ENCODE assay signal across 24 cellular contexts in the genomic region with DNA sequence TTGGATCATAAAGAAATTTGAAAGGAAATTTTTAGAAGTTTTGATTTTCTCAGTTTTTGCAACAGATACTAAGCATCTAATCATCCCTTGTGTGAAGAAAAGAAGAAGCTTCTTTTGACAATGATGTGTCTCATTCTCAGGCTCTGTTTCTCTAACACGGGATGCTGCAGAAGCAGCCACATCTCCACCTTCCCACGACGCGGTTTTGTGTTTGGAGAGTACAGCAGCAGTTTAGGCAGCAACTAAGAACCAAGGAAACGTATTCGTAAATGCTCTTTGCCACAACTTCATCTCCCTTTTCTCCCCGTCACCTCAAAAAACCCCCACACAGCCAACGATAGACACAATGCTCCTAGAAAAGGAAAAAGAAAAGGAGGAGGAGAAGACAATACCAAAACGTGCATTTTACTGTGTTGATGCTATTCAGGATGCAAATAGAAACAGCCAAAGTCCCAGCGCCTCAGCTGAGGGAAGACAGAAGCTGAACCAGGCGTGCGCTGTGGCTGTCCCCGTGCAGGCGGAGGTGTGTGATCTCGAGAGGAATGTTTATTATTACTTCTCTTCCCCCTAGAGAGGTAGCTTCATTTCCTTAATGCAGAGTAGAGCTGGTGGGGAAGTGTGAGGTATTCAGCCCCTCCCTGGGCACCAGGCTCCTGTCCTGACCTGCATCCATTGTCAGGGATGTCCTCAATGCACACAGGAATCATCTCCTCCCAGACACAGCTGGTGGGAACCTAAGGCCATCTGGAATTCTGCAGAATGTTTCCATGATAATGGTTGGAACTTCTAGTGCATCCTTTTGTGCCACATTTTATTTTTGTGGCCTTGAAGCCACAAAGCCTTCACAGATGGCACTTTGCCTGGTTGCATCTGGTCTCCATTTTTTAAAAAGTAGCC.
DNase-seq lines count a peak whose midpoint lies in the region; ATAC-seq, FAIRE-seq and TF ChIP-seq lines count a peak whose summit lies in the region.
"Had no signal": no experiment of that assay in that cellular context is flagged by ENCODE, and none has a peak within 500 bp of the region (broad histone marks: within the 10 kb centered on the region; RNA-seq: fewer than 3 reads in every experiment).

No MANE protein-coding gene starts in this region.

- H3K27ac Mint-ChIP-seq in activated T-cell treated with anti-CD3 and anti-CD28 coated beads, Interleukin-2, amount 50 U/mL, for 24 hours, result no peak overlapping the region
- peak overlapping the region; percentile 73 for H3K27ac Mint-ChIP-seq in stimulated activated memory B cell treated with anti-CD40 and anti-IgM and Interleukin-4, amounts not matched to agents 10 μg/mL and 1 μg/mL and 100 μg/mL, for 72 hours

- H2BK5ac ChIP-seq in H1 (ENCODE audit: low read depth, low read length), result no peak overlapping the region

- TF ChIP-seq CTCF in WI38 (IDR thresholded peaks at IDR 0.05; ENCODE audit: low read depth, low read length) (no peak), H1 (IDR thresholded peaks at IDR 0.05; ENCODE audit: control extremely low read depth in 1 of 3, insufficient read depth in 1 of 3, low read depth in 1 of 3, low read length in 3 of 3) (no peak), GM20000 (IDR thresholded peaks at IDR 0.05; ENCODE audit: extremely low read depth, missing control alignments) (no peak), hepatocyte (IDR thresholded peaks at IDR 0.05; ENCODE audit: poor library complexity) (no peak)

- FAIRE-seq in H1 (lab: Jason Lieb, UNC), result no peak
- FAIRE-seq: A204.1, colon, endometrium had no signal

- H3K9ac ChIP-seq in H1 (replicated peaks in 1 of 4; ENCODE audit: extremely low read depth in 1 of 4, low read depth in 3 of 4, low read length in 3 of 4), result no peak overlapping the region

- no peak for TF ChIP-seq POLR2A in H1 (IDR thresholded peaks at IDR 0.05; ENCODE audit: control extremely low read depth in 1 of 2, low read depth in 2 of 2, low read length in 2 of 2)

- no peak overlapping the region for H4K8ac ChIP-seq in H1 (ENCODE audit: extremely low read depth, insufficient read depth, low read length)

- no peak overlapping the region for H4K91ac ChIP-seq in H1 (replicated peaks; ENCODE audit: insufficient read length, low read length)

- H3K79me2 ChIP-seq in H1 (ENCODE audit: control insufficient read depth in 1 of 2, insufficient read depth in 2 of 2, low read length in 2 of 2) (no peaks in the 10 kb centered on the region), hepatocyte (no peaks in the 10 kb centered on the region)

- no peak for DNase-seq in activated T-cell treated with anti-CD3 and anti-CD28 coated beads, Interleukin-2, amount 50 U/mL, for 4 hours
- DNase-seq in activated T-cell treated with anti-CD3 and anti-CD28 coated beads, Interleukin-2, amount 50 U/mL, for 24 hours, result no peak
- no peak for DNase-seq in H1 (ENCODE audit: low read depth in 1 of 2, low spot score in 2 of 2)
- DNase-seq in GM20000 (ENCODE audit: low spot score), result no peak
- DNase-seq in hepatocyte (ENCODE audit: low spot score), result no peak
- DNase-seq: activated CD4-positive, alpha-beta T cell treated with anti-CD3 and anti-CD28 coated beads for 4 hours; activated naive CD4-positive, alpha-beta T cell; C1 segment of cervical spinal cord; islet precursor cell; Kasumi-1; lower lobe of right lung; NCI-H1048; NCI-H2029; NCI-H446; sigmoid colon; stimulated activated CD4-positive, alpha-beta T cell treated with anti-CD3 and anti-CD28 coated beads, Interleukin-1b, Interleukin-23, amount 100 ng/mL, for 48 hours; upper lobe of right lung had no signal

- H4K20me1 ChIP-seq in H1 (replicated peaks in 1 of 2; ENCODE audit: control insufficient read depth in 1 of 2, insufficient read depth in 2 of 2, low read length in 2 of 2) (no peaks in the 10 kb centered on the region), hepatocyte (ENCODE audit: insufficient read depth, poor library complexity, severe bottlenecking) (no peaks in the 10 kb centered on the region)

- H3K4me2 ChIP-seq in H1 (ENCODE audit: insufficient read depth in 1 of 2, low read depth in 2 of 2, low read length in 2 of 2), result peak overlapping the region in 1 of 2 experiments; percentile 26; a peak in 3 of 4 replicates
- no peak overlapping the region for H3K4me2 ChIP-seq in hepatocyte

- no peak for TF ChIP-seq RAD21 in H1 (IDR thresholded peaks at IDR 0.05 in 1 of 2, conservative IDR thresholded peaks at IDR 0.05 in 1 of 2; ENCODE audit: low read depth in 2 of 2, low read length in 2 of 2)

- ATAC-seq in activated T-cell treated with anti-CD3 and anti-CD28 coated beads, Interleukin-2, amount 50 U/mL, for 4 hours, result no peak
- peak; percentile 61 for ATAC-seq in stimulated activated memory B cell treated with anti-CD40 and anti-IgM and Interleukin-4, amounts not matched to agents 10 μg/mL and 1 μg/mL and 100 μg/mL, for 72 hours
- no peak for ATAC-seq in activated CD4-positive, CD25-positive, alpha-beta regulatory T cell treated with anti-CD3 and anti-CD28 coated beads, Interleukin-2, amount 50 U/mL, for 24 hours
- ATAC-seq: lower lobe of right lung, upper lobe of right lung had no signal

- CTCF ChIA-PET in H1 (lab: Charles Lee; ENCODE audit: partially characterized antibody), result interaction anchor here (1.2 kb wide), 1 partner anchor 805 kb away, joined by 5 read pairs; no protein-coding TSS in a partner anchor

- POLR2A ChIA-PET in H1 (lab: Charles Lee; ENCODE audit: partially characterized antibody), result no interaction called here

- no peaks in the 10 kb centered on the region for H3K9me2 ChIP-seq in hepatocyte (replicated peaks; ENCODE audit: insufficient read depth)

- H3K36me3 ChIP-seq in H1 (ENCODE audit: control insufficient read depth in 2 of 4, insufficient read depth in 4 of 4, low read length in 3 of 4) (no peaks in the 10 kb centered on the region), hepatocyte (replicated peaks; ENCODE audit: insufficient read depth, low read depth) (no peaks in the 10 kb centered on the region)
- H3K36me3 ChIP-seq: lower lobe of right lung, sigmoid colon, upper lobe of right lung had no signal

- peaks cover 30% of the 10 kb centered on the region for H3K4me1 Mint-ChIP-seq in activated T-cell treated with anti-CD3 and anti-CD28 coated beads, Interleukin-2, amount 50 U/mL, for 4 hours (ENCODE audit: low read depth)
- peaks cover 36% of the 10 kb centered on the region for H3K4me1 Mint-ChIP-seq in activated T-cell treated with anti-CD3 and anti-CD28 coated beads, Interleukin-2, amount 50 U/mL, for 24 hours (ENCODE audit: low read depth)
- H3K4me1 Mint-ChIP-seq in stimulated activated memory B cell treated with anti-CD40 and anti-IgM and Interleukin-4, amounts not matched to agents 10 μg/mL and 1 μg/mL and 100 μg/mL, for 72 hours, result peaks cover 31% of the 10 kb centered on the region

- H2BK15ac ChIP-seq in H1 (ENCODE audit: low read length), result 0 out of 2 replicates have a peak overlapping the region, but pooled peaks have one; percentile 18

- H2BK12ac ChIP-seq in H1 (ENCODE audit: low read depth, low read length), result no peak overlapping the region

- no peaks in the 10 kb centered on the region for H3K27me3 ChIP-seq in H1 (replicated peaks in 1 of 4; ENCODE audit: control insufficient read depth in 3 of 4, extremely low read depth in 1 of 4, insufficient read depth in 3 of 4, low read length in 3 of 4)
- H3K27me3 ChIP-seq in hepatocyte, result no peaks in the 10 kb centered on the region
- H3K27me3 ChIP-seq: sigmoid colon, upper lobe of right lung had no signal

- H3K4ac ChIP-seq in H1 (replicated peaks; ENCODE audit: insufficient read length, low read depth, low read length), result no peak overlapping the region

- peak overlapping the region; percentile 50 for H3K4me3 Mint-ChIP-seq in activated T-cell treated with anti-CD3 and anti-CD28 coated beads, Interleukin-2, amount 50 U/mL, for 4 hours
- H3K4me3 Mint-ChIP-seq in activated T-cell treated with anti-CD3 and anti-CD28 coated beads, Interleukin-2, amount 50 U/mL, for 24 hours, result no peak overlapping the region
- peak overlapping the region; percentile 58 for H3K4me3 Mint-ChIP-seq in stimulated activated memory B cell treated with anti-CD40 and anti-IgM and Interleukin-4, amounts not matched to agents 10 μg/mL and 1 μg/mL and 100 μg/mL, for 72 hours

- no peaks in the 10 kb centered on the region for H3K79me1 ChIP-seq in H1 (ENCODE audit: low read depth, low read length)

- no peaks in the 10 kb centered on the region; the same call in 1 of the 2 replicates for H3K23me2 ChIP-seq in H1 (ENCODE audit: low read depth, low read length)

- H3K27ac ChIP-seq in H1 (ENCODE audit: low read depth, low read length), result no peak overlapping the region
- H3K27ac ChIP-seq in hepatocyte, result no peak overlapping the region
- H3K27ac ChIP-seq: lower lobe of right lung, sigmoid colon, SK-N-MC, upper lobe of right lung had no signal

- H3K27me3 Mint-ChIP-seq in activated T-cell treated with anti-CD3 and anti-CD28 coated beads, Interleukin-2, amount 50 U/mL, for 4 hours (ENCODE audit: low read depth), result no peaks in the 10 kb centered on the region
- no peaks in the 10 kb centered on the region for H3K27me3 Mint-ChIP-seq in activated T-cell treated with anti-CD3 and anti-CD28 coated beads, Interleukin-2, amount 50 U/mL, for 24 hours
- no peaks in the 10 kb centered on the region for H3K27me3 Mint-ChIP-seq in stimulated activated memory B cell treated with anti-CD40 and anti-IgM and Interleukin-4, amounts not matched to agents 10 μg/mL and 1 μg/mL and 100 μg/mL, for 72 hours

- H3K56ac ChIP-seq in H1 (replicated peaks; ENCODE audit: insufficient read length, low read depth, low read length), result no peak overlapping the region

- H2AK5ac ChIP-seq in H1 (ENCODE audit: low read depth, low read length), result no peak overlapping the region

- WGBS in H1 (ENCODE audit: extremely low coverage in 1 of 2, insufficient coverage in 1 of 2, insufficient read length in 1 of 2, insufficient replicate concordance in 2 of 2, low coverage in 1 of 2, low lambda C conversion rate in 2 of 2, missing lambda C conversion rate in 1 of 2), 2 experiments, result 76% methylated on average over 15 of the region's 15 CpGs; no CpG with 5 or more reads in 1 of the 2 experiments
- 73% methylated on average over 15 of the region's 15 CpGs for WGBS in hepatocyte (ENCODE audit: low lambda C conversion rate, missing lambda C conversion rate)

- no peak overlapping the region for H2BK20ac ChIP-seq in H1 (ENCODE audit: low read length)

- no peak for TF ChIP-seq EP300 in H1 (IDR thresholded peaks at IDR 0.05; ENCODE audit: borderline replicate concordance in 1 of 2, low read depth in 2 of 2, low read length in 2 of 2)

- H3K18ac ChIP-seq in H1 (ENCODE audit: extremely low read depth, low read length), result no peak overlapping the region; the same call in 1 of the 2 replicates

- H3K9me3 Mint-ChIP-seq in activated T-cell treated with anti-CD3 and anti-CD28 coated beads, Interleukin-2, amount 50 U/mL, for 4 hours, result no peaks in the 10 kb centered on the region
- no peaks in the 10 kb centered on the region for H3K9me3 Mint-ChIP-seq in activated T-cell treated with anti-CD3 and anti-CD28 coated beads, Interleukin-2, amount 50 U/mL, for 24 hours
- no peaks in the 10 kb centered on the region for H3K9me3 Mint-ChIP-seq in stimulated activated memory B cell treated with anti-CD40 and anti-IgM and Interleukin-4, amounts not matched to agents 10 μg/mL and 1 μg/mL and 100 μg/mL, for 72 hours

- H2BK120ac ChIP-seq in H1 (replicated peaks; ENCODE audit: low read depth, low read length), result no peak overlapping the region

- H3K9me3 ChIP-seq in H1 (ENCODE audit: insufficient read depth in 2 of 2, low read depth in 1 of 2, low read length in 1 of 2), result no peaks in the 10 kb centered on the region
- H3K9me3 ChIP-seq in hepatocyte (ENCODE audit: low read depth), result no peaks in the 10 kb centered on the region
- H3K9me3 ChIP-seq: lower lobe of right lung, sigmoid colon, upper lobe of right lung had no signal

- no peak overlapping the region for H3K23ac ChIP-seq in H1 (ENCODE audit: insufficient read length)

- H3K36me3 Mint-ChIP-seq in activated T-cell treated with anti-CD3 and anti-CD28 coated beads, Interleukin-2, amount 50 U/mL, for 4 hours (ENCODE audit: insufficient read depth), result no peaks in the 10 kb centered on the region
- H3K36me3 Mint-ChIP-seq in activated T-cell treated with anti-CD3 and anti-CD28 coated beads, Interleukin-2, amount 50 U/mL, for 24 hours (ENCODE audit: low read depth), result no peaks in the 10 kb centered on the region
- H3K36me3 Mint-ChIP-seq in stimulated activated memory B cell treated with anti-CD40 and anti-IgM and Interleukin-4, amounts not matched to agents 10 μg/mL and 1 μg/mL and 100 μg/mL, for 72 hours, result no peaks in the 10 kb centered on the region

- no peak overlapping the region for H4K5ac ChIP-seq in H1 (ENCODE audit: insufficient read length, low read depth, low read length)

- H3K4me3 ChIP-seq in WI38 (ENCODE audit: low read depth, low read length), result peak overlapping the region; percentile 44
- no peak overlapping the region for H3K4me3 ChIP-seq in H1 (ENCODE audit: extremely low read depth in 1 of 4, insufficient read depth in 2 of 4, low read depth in 3 of 4, low read length in 4 of 4)
- no peak overlapping the region for H3K4me3 ChIP-seq in hepatocyte
- H3K4me3 ChIP-seq: lower lobe of right lung, sigmoid colon, SK-N-MC, upper lobe of right lung had no signal

- H3K14ac ChIP-seq in H1 (ENCODE audit: insufficient read length), result no peak overlapping the region

- H3K4me1 ChIP-seq in H1 (replicated peaks in 1 of 4; ENCODE audit: control insufficient read depth in 3 of 4, insufficient read depth in 4 of 4, low read length in 3 of 4), result peaks cover 7 to 20% (median 12%) of the 10 kb centered on the region in 4 experiments; a peak in 6 of 7 replicates
- H3K4me1 ChIP-seq in hepatocyte (ENCODE audit: insufficient read depth), result no peaks in the 10 kb centered on the region
- H3K4me1 ChIP-seq: sigmoid colon had no signal

- H2AFZ ChIP-seq in H1 (ENCODE audit: low read length) (no peak overlapping the region), hepatocyte (no peak overlapping the region)
